Comparison of ENCODE assay signal across 12 cellular contexts in genomic region chr9:126376311-126376902, GRCh38. TPM values are rescaled to one million over a fixed set of nuclear protein-coding genes. Genes with fewer than 3 reads are reported as not detected.
DNase-seq lines count a peak whose midpoint lies in the region; ATAC-seq, FAIRE-seq and TF ChIP-seq lines count a peak whose summit lies in the region.
"Had no signal": no experiment of that assay in that cellular context is flagged by ENCODE, and none has a peak within 500 bp of the region (broad histone marks: within the 10 kb centered on the region; RNA-seq: fewer than 3 reads in every experiment).

No MANE protein-coding gene starts in this region.

- H3K4me1 ChIP-seq in endothelial cell of umbilical vein (ENCODE audit: control insufficient read depth, extremely low read depth, insufficient read depth, low read length) = peaks cover 47% of the 10 kb centered on the region

- H3K4me1 Mint-ChIP-seq in stimulated activated effector memory CD8-positive, alpha-beta T cell treated with anti-CD3 and anti-CD28 coated beads, Interleukin-12 subunit alpha, Interleukin-12 subunit beta, amount 100 ng/mL, for 72 hours = peaks cover 42% of the 10 kb centered on the region

- H3K36me3 Mint-ChIP-seq in stimulated activated effector memory CD8-positive, alpha-beta T cell treated with anti-CD3 and anti-CD28 coated beads, Interleukin-12 subunit alpha, Interleukin-12 subunit beta, amount 100 ng/mL, for 72 hours = no peaks in the 10 kb centered on the region
- H3K36me3 Mint-ChIP-seq: activated CD4-positive, alpha-beta memory T cell treated with anti-CD3 and anti-CD28 coated beads for 36 hours had no signal

- DNase-seq in COLO829 (ENCODE audit: low spot score) (peak; percentile 82), NCI-H69 (lab: John Stamatoyannopoulos, UW) (peak; percentile 88), endothelial cell of umbilical vein (ENCODE audit: low read depth, low spot score) (no peak), occipital lobe (lab: John Stamatoyannopoulos, UW) (peak; percentile 71), kidney glomerular epithelial cell (lab: John Stamatoyannopoulos, UW) (no peak), NCI-H446 treated with DMSO at 0.1 percent for 48 hours (lab: John Stamatoyannopoulos, UW) (no peak)
- no peak for DNase-seq in stimulated activated effector memory CD8-positive, alpha-beta T cell treated with anti-CD3 and anti-CD28 coated beads, Interleukin-12 subunit alpha, Interleukin-12 subunit beta, amount 100 ng/mL, for 72 hours (ENCODE audit: low spot score in 2 of 2)
- DNase-seq: activated CD4-positive, alpha-beta memory T cell treated with anti-CD3 and anti-CD28 coated beads for 36 hours; CD4-positive, CD25-positive, alpha-beta regulatory T cell had no signal

- intact Hi-C loops in endothelial cell of umbilical vein (cut with micrococcal nuclease) = loop anchor here (10.0 kb wide), 1 partner anchor 702 kb away; no protein-coding TSS in a partner anchor

- H3K4me3 Mint-ChIP-seq in stimulated activated effector memory CD8-positive, alpha-beta T cell treated with anti-CD3 and anti-CD28 coated beads, Interleukin-12 subunit alpha, Interleukin-12 subunit beta, amount 100 ng/mL, for 72 hours = no peak overlapping the region
- H3K4me3 Mint-ChIP-seq: activated CD4-positive, alpha-beta memory T cell treated with anti-CD3 and anti-CD28 coated beads for 36 hours; CD4-positive, CD25-positive, alpha-beta regulatory T cell had no signal

- no peak for FAIRE-seq in endothelial cell of umbilical vein (lab: Jason Lieb, UNC)
- FAIRE-seq: GM18507 had no signal

- no peaks in the 10 kb centered on the region for H4K20me1 ChIP-seq in endothelial cell of umbilical vein (replicated peaks; ENCODE audit: control insufficient read depth, extremely low read depth, insufficient read depth, low read length)

- TF ChIP-seq CTCF in endothelial cell of umbilical vein (IDR thresholded peaks at IDR 0.05; ENCODE audit: extremely low read depth in 1 of 2, insufficient read depth in 1 of 2, low read depth in 1 of 2, low read length in 2 of 2) = no peak

- H2AFZ ChIP-seq in endothelial cell of umbilical vein (ENCODE audit: low read depth, low read length) = no peak overlapping the region

- no peak overlapping the region for H3K9ac ChIP-seq in endothelial cell of umbilical vein (replicated peaks; ENCODE audit: extremely low read depth, insufficient read depth, low read length)

- no peak overlapping the region for H3K27ac Mint-ChIP-seq in stimulated activated effector memory CD8-positive, alpha-beta T cell treated with anti-CD3 and anti-CD28 coated beads, Interleukin-12 subunit alpha, Interleukin-12 subunit beta, amount 100 ng/mL, for 72 hours
- H3K27ac Mint-ChIP-seq: activated CD4-positive, alpha-beta memory T cell treated with anti-CD3 and anti-CD28 coated beads for 36 hours had no signal

- no peaks in the 10 kb centered on the region for H3K27me3 ChIP-seq in endothelial cell of umbilical vein (ENCODE audit: control insufficient read depth in 2 of 2, insufficient read depth in 2 of 2, low read length in 2 of 2)

- H3K9me3 Mint-ChIP-seq in stimulated activated effector memory CD8-positive, alpha-beta T cell treated with anti-CD3 and anti-CD28 coated beads, Interleukin-12 subunit alpha, Interleukin-12 subunit beta, amount 100 ng/mL, for 72 hours = no peaks in the 10 kb centered on the region
- H3K9me3 Mint-ChIP-seq: activated CD4-positive, alpha-beta memory T cell treated with anti-CD3 and anti-CD28 coated beads for 36 hours; CD4-positive, CD25-positive, alpha-beta regulatory T cell had no signal

- no peaks in the 10 kb centered on the region for H3K9me1 ChIP-seq in endothelial cell of umbilical vein (replicated peaks; ENCODE audit: control insufficient read depth, extremely low read depth, insufficient read depth, low read length)

- H3K4me2 ChIP-seq in endothelial cell of umbilical vein (ENCODE audit: insufficient read depth, low read length) = peak overlapping the region; percentile 45

- peaks cover 0 to 2% of the 10 kb centered on the region in 2 experiments for H3K36me3 ChIP-seq in endothelial cell of umbilical vein (ENCODE audit: control insufficient read depth in 2 of 2, extremely low read depth in 1 of 2, insufficient read depth in 2 of 2, low read length in 2 of 2)

- no TSS peak for BruUV-seq in endothelial cell of umbilical vein (replicated peaks; lab: Mats Ljungman, UMichigan)

- dilution Hi-C loops in endothelial cell of umbilical vein (cut with MboI; ENCODE audit: extremely low pct_ligation_motif_present, low sequenced_read_pairs) = no loop called here

- CTCF ChIA-PET in endothelial cell of umbilical vein (lab: Charles Lee) = interaction anchor here (1.7 to 7.3 kb wide), 2 partner anchors 9 to 21 kb away, joined by 4 to 46 read pairs; no protein-coding TSS in a partner anchor

- no peak overlapping the region for H3K27ac ChIP-seq in endothelial cell of umbilical vein (ENCODE audit: insufficient read depth, low read depth, low read length)

- H3K4me3 ChIP-seq in endothelial cell of umbilical vein (replicated peaks in 1 of 3; ENCODE audit: insufficient read depth in 1 of 3, low read depth in 1 of 3, low read length in 3 of 3) = no peak overlapping the region

- no peak for ATAC-seq in HG02759 (IDR thresholded peaks at IDR 0.05; ENCODE audit: unreplicated experiment)
- no peak for ATAC-seq in stimulated activated effector memory CD8-positive, alpha-beta T cell treated with anti-CD3 and anti-CD28 coated beads, Interleukin-12 subunit alpha, Interleukin-12 subunit beta, amount 100 ng/mL, for 72 hours
- ATAC-seq: HCT116 had no signal

- no peaks in the 10 kb centered on the region for H3K9me3 ChIP-seq in endothelial cell of umbilical vein (replicated peaks; ENCODE audit: control insufficient read depth, insufficient read depth, low read length)

- H3K79me2 ChIP-seq in endothelial cell of umbilical vein (ENCODE audit: control insufficient read depth, insufficient read depth, low read length) = no peaks in the 10 kb centered on the region

- POLR2A ChIA-PET in endothelial cell of umbilical vein (lab: Charles Lee) = no interaction called here

- TF ChIP-seq POLR2A in endothelial cell of umbilical vein (IDR thresholded peaks at IDR 0.05; ENCODE audit: low read depth, low read length) = no peak

TF ChIP-seq in endothelial cell of umbilical vein, 7 proteins besides CTCF, POLR2A, EP300 and RAD21:
- no peak for TF ChIP-seq JUN (IDR thresholded peaks at IDR 0.05; ENCODE audit: borderline replicate concordance, insufficient read depth, insufficient read length, low read depth)
- no peak for TF ChIP-seq POLR2AphosphoS5 (IDR thresholded peaks at IDR 0.05; ENCODE audit: insufficient read depth, low read depth, low read length)
- TF ChIP-seq MYC (IDR thresholded peaks at IDR 0.05; ENCODE audit: low read depth, low read length) = no peak
- TF ChIP-seq FOS (IDR thresholded peaks at IDR 0.05; ENCODE audit: borderline replicate concordance, insufficient read depth, low read length) = no peak
- TF ChIP-seq, protein P1, sequence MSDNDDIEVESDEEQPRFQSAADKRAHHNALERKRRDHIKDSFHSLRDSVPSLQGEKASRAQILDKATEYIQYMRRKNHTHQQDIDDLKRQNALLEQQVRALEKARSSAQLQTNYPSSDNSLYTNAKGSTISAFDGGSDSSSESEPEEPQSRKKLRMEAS (IDR thresholded peaks at IDR 0.05; ENCODE audit: insufficient read depth, insufficient read length) = no peak
- no peak for TF ChIP-seq EZH2 (IDR thresholded peaks at IDR 0.05; ENCODE audit: borderline replicate concordance, low read depth, low read length, severe bottlenecking)
- TF ChIP-seq GATA2 (IDR thresholded peaks at IDR 0.05; ENCODE audit: insufficient read depth, insufficient read length, low read depth, low read length) = no peak
TF ChIP-seq in endothelial cell of umbilical vein: peak in this region for 0.

RNA-seq across cellular contexts. Expression of gene MVB12B, which starts 49.8 kb away (rescaled TPM):
- total RNA-seq in endothelial cell of umbilical vein (13.2 and 17.3 TPM in 2 replicates), occipital lobe (28.7 TPM)
- 6.2 and 6.6 TPM in 2 replicates for polyA plus RNA-seq in endothelial cell of umbilical vein
- polyA plus RNA-seq in endothelial cell of umbilical vein (2011; cell fraction: cytosol; rRNA removed) = 7.3 and 10.1 TPM in 2 replicates
- 13.7 and 15.4 TPM in 2 replicates for polyA plus RNA-seq in endothelial cell of umbilical vein (2011; cell fraction: nucleus; rRNA removed)
- polyA plus RNA-seq in endothelial cell of umbilical vein (2012) = 6.0 and 6.3 TPM in 2 replicates
- 17.3 and 21.0 TPM in 2 replicates for polyA minus RNA-seq in endothelial cell of umbilical vein
- 1.2 TPM for polyA minus RNA-seq in endothelial cell of umbilical vein (2011; cell fraction: cytosol; rRNA and poly(A)+ RNA removed)
- 27.6 and 31.3 TPM in 2 replicates for polyA minus RNA-seq in endothelial cell of umbilical vein (2011; cell fraction: nucleus; rRNA and poly(A)+ RNA removed)

Comparison
In these comparisons a context has a peak if more than half of its experiments do, and no peak if none do; other contexts are left out.
1. DNase-seq: peak in COLO829 (single experiment), NCI-H69 (single experiment) and occipital lobe (single experiment); none in endothelial cell of umbilical vein (single experiment), kidney glomerular epithelial cell (single experiment), NCI-H446 treated with DMSO at 0.1 percent for 48 hours (single experiment) and stimulated activated effector memory CD8-positive, alpha-beta T cell treated with anti-CD3 and anti-CD28 coated beads, Interleukin-12 subunit alpha, Interleukin-12 subunit beta, amount 100 ng/mL, for 72 hours (0 of 2).